14 cellular contexts compared by ENCODE assay signal in genomic region chr11:119377961-119378667, GRCh38. TPM values are rescaled to one million over a fixed set of nuclear protein-coding genes. Genes with fewer than 3 reads are reported as not detected.
DNase-seq lines count a peak whose midpoint lies in the region; ATAC-seq and TF ChIP-seq lines count a peak whose summit lies in the region.
"Had no signal": no experiment of that assay in that cellular context is flagged by ENCODE, and none has a peak within 500 bp of the region (broad histone marks: within the 10 kb centered on the region; RNA-seq: fewer than 3 reads in every experiment).

No MANE protein-coding gene starts in this region.

- H3K27me3 ChIP-seq in HUES64 (ENCODE audit: insufficient read depth, low read length) (peaks cover 13% of the 10 kb centered on the region), body of pancreas (no peaks in the 10 kb centered on the region), parathyroid adenoma (ENCODE audit: control insufficient read depth, insufficient read depth, low read length) (no peaks in the 10 kb centered on the region)
- H3K27me3 ChIP-seq: ovary, transverse colon had no signal

- H3K4me2 ChIP-seq in parathyroid adenoma (ENCODE audit: low read length), result peak overlapping the region; percentile 21

- H3K36me3 ChIP-seq in HUES64 (ENCODE audit: insufficient read depth, low read length), result no peaks in the 10 kb centered on the region
- H3K36me3 ChIP-seq in body of pancreas (replicated peaks in 1 of 2; ENCODE audit: insufficient read depth in 1 of 2, low read depth in 2 of 2), result no peaks in the 10 kb centered on the region
- H3K36me3 ChIP-seq in parathyroid adenoma (ENCODE audit: control insufficient read depth, insufficient read depth, low read length), result no peaks in the 10 kb centered on the region
- H3K36me3 ChIP-seq: lower lobe of right lung, ovary, transverse colon had no signal

- H3K9me3 ChIP-seq in HUES64 (ENCODE audit: insufficient read depth, low read depth, low read length), result no peaks in the 10 kb centered on the region
- H3K9me3 ChIP-seq in body of pancreas, result no peaks in the 10 kb centered on the region
- no peaks in the 10 kb centered on the region for H3K9me3 ChIP-seq in parathyroid adenoma (ENCODE audit: control insufficient read depth, low read length)
- H3K9me3 ChIP-seq: lower lobe of right lung, ovary, transverse colon had no signal

- DNase-seq in body of pancreas (no peak), NCI-H1436 (lab: John Stamatoyannopoulos, UW) (no peak), dermis blood vessel endothelial cell (no peak)
- DNase-seq: activated CD4-positive, alpha-beta T cell treated with anti-CD3 and anti-CD28 coated beads, Interleukin-2, amount 10 ng/mL, durations not matched to agents 7 days and 5 days; activated gamma-delta T cell treated with Interleukin-2 at 50 U/mL for 16 hours; COR-L47; lower lobe of right lung; NCI-H524 treated with DMSO at 0.1 percent for 48 hours; transverse colon had no signal

- H3K4me3 ChIP-seq in HUES64 (ENCODE audit: low read length), result peak overlapping the region; percentile 13; the same call in 1 of the 2 replicates
- no peak overlapping the region for H3K4me3 ChIP-seq in body of pancreas
- peak overlapping the region; percentile 16 for H3K4me3 ChIP-seq in parathyroid adenoma (ENCODE audit: low read depth, low read length)
- H3K4me3 ChIP-seq: lower lobe of right lung, ovary, transverse colon had no signal

- TF ChIP-seq CTCF in body of pancreas (IDR thresholded peaks at IDR 0.05), result no peak
- no peak for TF ChIP-seq CTCF in parathyroid adenoma (IDR thresholded peaks at IDR 0.05)

- no peak for ATAC-seq in body of pancreas
- no peak for ATAC-seq in HG02885 (IDR thresholded peaks at IDR 0.05; ENCODE audit: poor library complexity, unreplicated experiment)
- ATAC-seq: lower lobe of right lung had no signal

- H3K4me1 ChIP-seq in HUES64 (ENCODE audit: insufficient read depth, low read length), result peaks cover 57% of the 10 kb centered on the region
- peaks cover 78% of the 10 kb centered on the region for H3K4me1 ChIP-seq in body of pancreas
- H3K4me1 ChIP-seq in parathyroid adenoma, result peaks cover 11% of the 10 kb centered on the region

- H3K9ac ChIP-seq in HUES64 (ENCODE audit: low read depth, low read length) (no peak overlapping the region), parathyroid adenoma (no peak overlapping the region)

- intact Hi-C loops in body of pancreas (cut with DNase I), result loop anchor here (5.0 to 10.0 kb wide), 3 partner anchors 41 to 173 kb away; partner anchors contain the start of gene CBL

- H3K27ac ChIP-seq in HUES64 (ENCODE audit: low read depth, low read length), result peak overlapping the region; percentile 37; the same call in 1 of the 2 replicates
- H3K27ac ChIP-seq in body of pancreas, result peak overlapping the region; percentile 50 to 95 (median 89)
- H3K27ac ChIP-seq in parathyroid adenoma, result no peak overlapping the region
- H3K27ac ChIP-seq: lower lobe of right lung, transverse colon had no signal

- no peaks in the 10 kb centered on the region for H3K79me2 ChIP-seq in parathyroid adenoma

- 45% methylated on average over 5 of the region's 6 CpGs for WGBS in HUES64
- 49 to 57% methylated on average over 4 to 5 of the region's 6 CpGs for WGBS in body of pancreas, 2 donors

- H2AFZ ChIP-seq in parathyroid adenoma, result no peak overlapping the region

- no peak for TF ChIP-seq POLR2A in body of pancreas (IDR thresholded peaks at IDR 0.05)

RNA-seq across cellular contexts. Expression of gene USP2, which starts 3.4 kb away (rescaled TPM):
- polyA plus RNA-seq in HUES64 (2013, experiment 1 of 2), result 3.9 TPM
- polyA plus RNA-seq in HUES64 (2013, experiment 2 of 2), result 3.6 TPM
- total RNA-seq in body of pancreas (10 to 100 TPM in 1 of 2 donors, 1 to 10 TPM in 1; 3.9 to 19.4 TPM), dermis blood vessel endothelial cell (0.33 and 1.2 TPM in 2 replicates)

RNA-seq across cellular contexts. Expression of gene MFRP, which starts 31.6 kb away (rescaled TPM):
- not detected for polyA plus RNA-seq in HUES64 (2013, experiment 1 of 2)
- not detected for polyA plus RNA-seq in HUES64 (2013, experiment 2 of 2)
- total RNA-seq in body of pancreas (under 1 TPM in 1 of 2 donors, not detected in 1; 0.52 TPM), dermis blood vessel endothelial cell (not detected in 2 replicates)
- total RNA-seq: activated CD4-positive, alpha-beta T cell treated with anti-CD3 and anti-CD28 coated beads, Interleukin-2, amount 10 ng/mL, durations not matched to agents 7 days and 5 days; lower lobe of right lung; M059J had no signal
- polyA plus RNA-seq: ovary had no signal

RNA-seq across cellular contexts. Expression of gene C1QTNF5, which starts 37.4 kb away (rescaled TPM):
- 1.1 TPM for polyA plus RNA-seq in HUES64 (2013, experiment 1 of 2)
- polyA plus RNA-seq in HUES64 (2013, experiment 2 of 2), result 2.3 TPM
- 10 to 100 TPM; 28.8 to 54.1 TPM for total RNA-seq in body of pancreas
- total RNA-seq in dermis blood vessel endothelial cell, result 60.2 and 127 TPM in 2 replicates
- total RNA-seq: activated CD4-positive, alpha-beta T cell treated with anti-CD3 and anti-CD28 coated beads, Interleukin-2, amount 10 ng/mL, durations not matched to agents 7 days and 5 days had no signal

RNA-seq across cellular contexts. Expression of gene RNF26, which starts 43.8 kb away (rescaled TPM):
- 43.1 TPM for polyA plus RNA-seq in HUES64 (2013, experiment 1 of 2)
- 56.8 TPM for polyA plus RNA-seq in HUES64 (2013, experiment 2 of 2)
- total RNA-seq in body of pancreas (1 to 10 TPM; 5.7 to 9.2 TPM), dermis blood vessel endothelial cell (3.2 and 16.8 TPM in 2 replicates)

RNA-seq across cellular contexts. Expression of gene THY1, which starts 44.9 kb away (rescaled TPM):
- 283 TPM for polyA plus RNA-seq in HUES64 (2013, experiment 1 of 2)
- polyA plus RNA-seq in HUES64 (2013, experiment 2 of 2), result 308 TPM
- total RNA-seq in body of pancreas (1 to 10 TPM; 6.9 to 9.9 TPM), dermis blood vessel endothelial cell (0.28 and 1.0 TPM in 2 replicates)

Comparison
In these comparisons a context has a peak if more than half of its experiments do, and no peak if none do; other contexts are left out.
1. H3K4me3 ChIP-seq: peak in HUES64 (single experiment) and parathyroid adenoma (single experiment); none in body of pancreas (0 of 2).